11 cellular contexts compared by ENCODE assay signal in genomic region chr5:177440211-177440989, GRCh38.
A peak's percentile ranks its signal among the peaks of the same experiment; 100 is the strongest.
DNase-seq lines count a peak whose midpoint lies in the region; ATAC-seq lines count a peak whose summit lies in the region.
"Had no signal": no experiment of that assay in that cellular context is flagged by ENCODE, and none has a peak within 500 bp of the region (broad histone marks: within the 10 kb centered on the region; RNA-seq: fewer than 3 reads in every experiment).

No MANE protein-coding gene starts in this region.

- H3K4me3 Mint-ChIP-seq in central memory CD8-positive, alpha-beta T cell: peak overlapping the region; percentile 20

- peaks cover 56% of the 10 kb centered on the region for H3K4me1 Mint-ChIP-seq in central memory CD8-positive, alpha-beta T cell

- H3K27me3 Mint-ChIP-seq in central memory CD8-positive, alpha-beta T cell: no peaks in the 10 kb centered on the region

- DNase-seq in activated T-cell treated with anti-CD3 and anti-CD28 coated beads for 24 hours (ENCODE audit: low read depth) (peak; percentile 39), activated T-cell treated with anti-CD3 and anti-CD28 coated beads for 4 hours (no peak), NCI-H2107 treated with DMSO at 0.1 percent for 48 hours (lab: John Stamatoyannopoulos, UW; ENCODE audit: unreplicated experiment) (no peak), NCI-H1930 (lab: John Stamatoyannopoulos, UW) (no peak)
- peak; percentile 48 for DNase-seq in activated CD4-positive, alpha-beta T cell treated with anti-CD3 and anti-CD28 coated beads, Interleukin-2, amount 50 U/mL, for 1 hour
- no peak for DNase-seq in central memory CD8-positive, alpha-beta T cell (ENCODE audit: low spot score in 2 of 2)
- DNase-seq in stimulated activated naive CD8-positive, alpha-beta T cell treated with anti-CD3 and anti-CD28 coated beads, Interleukin-15, Interleukin-2, amounts not matched to agents 100 U/mL and 50 U/mL, for 24 hours: peak; percentile 63
- DNase-seq: NCI-H1694 treated with DMSO at 0.1 percent for 48 hours had no signal

- H3K27ac Mint-ChIP-seq in central memory CD8-positive, alpha-beta T cell (ENCODE audit: low read depth): peak overlapping the region; percentile 84

- H3K36me3 Mint-ChIP-seq in central memory CD8-positive, alpha-beta T cell (ENCODE audit: insufficient read depth): peaks cover 50% of the 10 kb centered on the region

- no peaks in the 10 kb centered on the region for H3K9me3 Mint-ChIP-seq in central memory CD8-positive, alpha-beta T cell

- peak; percentile 64 for ATAC-seq in central memory CD8-positive, alpha-beta T cell (replicated peaks; ENCODE audit: extremely low read depth, poor library complexity, severe bottlenecking)
- ATAC-seq in stimulated activated naive CD8-positive, alpha-beta T cell treated with anti-CD3 and anti-CD28 coated beads, Interleukin-15, Interleukin-2, amounts not matched to agents 100 U/mL and 50 U/mL, for 24 hours: peak; percentile 74
- ATAC-seq in HG03196 (IDR thresholded peaks at IDR 0.05; ENCODE audit: unreplicated experiment): no peak
- ATAC-seq: left lung, pancreas had no signal

Comparison
In these comparisons a context has a peak if more than half of its experiments do, and no peak if none do; other contexts are left out.
1. DNase-seq: peak in activated T-cell treated with anti-CD3 and anti-CD28 coated beads for 24 hours (single experiment), activated CD4-positive, alpha-beta T cell treated with anti-CD3 and anti-CD28 coated beads, Interleukin-2, amount 50 U/mL, for 1 hour (single experiment) and stimulated activated naive CD8-positive, alpha-beta T cell treated with anti-CD3 and anti-CD28 coated beads, Interleukin-15, Interleukin-2, amounts not matched to agents 100 U/mL and 50 U/mL, for 24 hours (single experiment); none in activated T-cell treated with anti-CD3 and anti-CD28 coated beads for 4 hours (single experiment), central memory CD8-positive, alpha-beta T cell (0 of 2), NCI-H2107 treated with DMSO at 0.1 percent for 48 hours (single experiment) and NCI-H1930 (0 of 2).